In the genomic region with DNA sequence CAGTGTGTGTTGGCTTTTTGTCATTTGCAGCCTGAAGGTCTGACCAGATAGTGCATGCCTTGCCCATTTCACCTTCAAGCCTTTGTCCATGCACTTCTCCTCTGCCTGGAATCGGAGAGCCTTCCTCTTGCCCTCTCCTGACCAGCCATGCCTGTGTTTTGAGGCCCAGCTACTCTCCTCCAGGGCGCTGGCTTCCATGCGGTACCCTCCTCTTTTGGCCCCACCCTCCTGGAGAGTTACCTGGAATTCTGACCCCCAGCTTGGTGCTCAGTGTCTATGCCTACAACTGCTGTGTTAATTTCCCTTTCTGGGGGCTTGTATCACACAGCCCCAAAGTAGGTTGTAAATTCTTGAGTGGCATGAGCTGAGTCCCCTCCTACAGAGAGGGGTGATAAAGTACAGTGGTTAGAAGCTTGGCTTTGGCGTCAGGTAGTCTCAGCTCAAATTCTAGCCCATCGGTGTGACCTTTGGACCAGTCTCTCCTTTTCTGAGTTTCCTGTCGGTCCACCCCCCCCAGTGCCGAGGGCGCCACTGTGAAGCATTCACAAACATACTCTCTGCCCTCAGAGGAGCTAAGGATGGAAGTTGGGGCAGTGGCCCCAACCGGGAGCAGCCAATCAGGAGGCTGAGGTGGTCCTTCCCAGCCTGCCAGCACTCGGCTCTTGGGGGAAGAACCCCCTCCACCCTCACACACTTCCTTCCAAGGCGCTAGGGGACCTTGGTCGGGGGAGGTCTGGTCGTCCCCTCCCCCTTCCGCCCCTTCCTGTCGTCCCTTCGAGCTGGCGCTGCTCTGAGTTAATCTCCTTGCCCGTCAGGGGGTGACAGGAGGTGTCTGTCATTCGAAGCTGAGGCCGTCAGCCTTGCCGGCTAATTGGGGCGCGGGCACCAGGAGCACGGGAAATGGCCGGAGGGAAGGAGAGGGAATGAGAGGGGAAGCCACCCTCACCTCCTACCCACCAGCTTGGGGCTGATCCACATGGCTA, we compare ENCODE assay signal across 13 cellular contexts. TPM values are rescaled to one million over a fixed set of nuclear protein-coding genes. Genes with fewer than 3 reads are reported as not detected.
DNase-seq lines count a peak whose midpoint lies in the region; ATAC-seq and TF ChIP-seq lines count a peak whose summit lies in the region.
"Had no signal": no experiment of that assay in that cellular context is flagged by ENCODE, and none has a peak within 500 bp of the region (broad histone marks: within the 10 kb centered on the region; RNA-seq: fewer than 3 reads in every experiment).

No MANE protein-coding gene starts in this region.

- no peaks in the 10 kb centered on the region for H3K79me2 ChIP-seq in hepatocyte
- no peaks in the 10 kb centered on the region for H3K79me2 ChIP-seq in mammary epithelial cell (ENCODE audit: insufficient read depth, low read length)

- no peaks in the 10 kb centered on the region for H3K9me3 ChIP-seq in hepatocyte (ENCODE audit: low read depth)
- no peaks in the 10 kb centered on the region for H3K9me3 ChIP-seq in mammary epithelial cell (replicated peaks; ENCODE audit: insufficient read depth, low read length)
- H3K9me3 ChIP-seq: gastrocnemius medialis had no signal

- H3K4me1 Mint-ChIP-seq in progenitor cell of endocrine pancreas (ENCODE audit: low read depth), result peaks cover 29% of the 10 kb centered on the region

- H3K4me3 Mint-ChIP-seq in progenitor cell of endocrine pancreas (ENCODE audit: low read depth), result no peak overlapping the region

- H3K27ac ChIP-seq in hepatocyte (peak overlapping the region; percentile 86), mammary epithelial cell (ENCODE audit: insufficient read depth, low read depth, low read length) (no peak overlapping the region)
- H3K27ac ChIP-seq: gastrocnemius medialis had no signal

- dilution Hi-C loops in mammary epithelial cell (cut with HindIII; ENCODE audit: low sequenced_read_pairs), result no loop called here

- peaks cover 46% of the 10 kb centered on the region for H3K4me1 ChIP-seq in hepatocyte (ENCODE audit: insufficient read depth)
- peaks cover 17% of the 10 kb centered on the region for H3K4me1 ChIP-seq in mammary epithelial cell (ENCODE audit: insufficient read depth, low read length)

- H3K36me3 ChIP-seq in hepatocyte (replicated peaks; ENCODE audit: insufficient read depth, low read depth), result no peaks in the 10 kb centered on the region
- no peaks in the 10 kb centered on the region for H3K36me3 ChIP-seq in mammary epithelial cell (ENCODE audit: insufficient read depth, low read length)
- H3K36me3 ChIP-seq: gastrocnemius medialis had no signal

- DNase-seq in NCI-H82 treated with DMSO at 0.1 percent for 48 hours (lab: John Stamatoyannopoulos, UW; ENCODE audit: unreplicated experiment) (peak; percentile 38), hepatocyte (ENCODE audit: low spot score) (peak; percentile 81), progenitor cell of endocrine pancreas (ENCODE audit: low spot score, unreplicated experiment) (no peak), mammary epithelial cell (no peak), H4 (ENCODE audit: low spot score) (no peak)
- DNase-seq: caudate nucleus, DMS79, gastrocnemius medialis, NCI-H1092 treated with DMSO at 0.1 percent for 48 hours, nucleus accumbens had no signal

- intact Hi-C loops in mammary epithelial cell (cut with micrococcal nuclease), result no loop called here

- H2AFZ ChIP-seq in hepatocyte (peak overlapping the region; percentile 13), mammary epithelial cell (ENCODE audit: low read depth, low read length) (no peak overlapping the region)

- no TSS peak for BruUV-seq in mammary epithelial cell (replicated peaks; lab: Mats Ljungman, UMichigan)

- peak overlapping the region; percentile 59 for H3K27ac Mint-ChIP-seq in progenitor cell of endocrine pancreas

- no peaks in the 10 kb centered on the region for H3K36me3 Mint-ChIP-seq in progenitor cell of endocrine pancreas (ENCODE audit: insufficient read depth)

- TF ChIP-seq CTCF in hepatocyte (IDR thresholded peaks at IDR 0.05; ENCODE audit: poor library complexity), result no peak
- TF ChIP-seq CTCF in progenitor cell of endocrine pancreas (IDR thresholded peaks at IDR 0.05; ENCODE audit: unreplicated experiment), result no peak
- TF ChIP-seq CTCF in mammary epithelial cell (conservative IDR thresholded peaks at IDR 0.05 in 1 of 2, IDR thresholded peaks at IDR 0.05 in 1 of 2; ENCODE audit: extremely low read depth in 1 of 2, insufficient read depth in 1 of 2, low read depth in 1 of 2, low read length in 2 of 2), result no peak

- H3K4me2 ChIP-seq in hepatocyte, result peak overlapping the region; percentile 67
- H3K4me2 ChIP-seq in mammary epithelial cell (ENCODE audit: insufficient read depth, low read depth, low read length), result no peak overlapping the region

- H3K27me3 ChIP-seq in hepatocyte (no peaks in the 10 kb centered on the region), mammary epithelial cell (ENCODE audit: insufficient read depth, low read length) (no peaks in the 10 kb centered on the region)
- H3K27me3 ChIP-seq: gastrocnemius medialis had no signal

- H3K9me2 ChIP-seq in hepatocyte (replicated peaks; ENCODE audit: insufficient read depth), result no peaks in the 10 kb centered on the region

- in situ Hi-C loops in mammary epithelial cell (cut with MboI; ENCODE audit: low sequenced_read_pairs in 2 of 2), result no loop called here

- H4K20me1 ChIP-seq in hepatocyte (ENCODE audit: insufficient read depth, poor library complexity, severe bottlenecking) (no peaks in the 10 kb centered on the region), mammary epithelial cell (ENCODE audit: insufficient read depth, low read length) (no peaks in the 10 kb centered on the region)

- H3K4me3 ChIP-seq in hepatocyte (no peak overlapping the region), mammary epithelial cell (replicated peaks in 1 of 3; ENCODE audit: insufficient read depth in 1 of 3, low read depth in 2 of 3, low read length in 3 of 3) (no peak overlapping the region)
- H3K4me3 ChIP-seq: gastrocnemius medialis had no signal

- CTCF ChIA-PET in mammary epithelial cell (lab: Charles Lee; ENCODE audit: low non-redundant PET), result interaction anchor here (0.5 kb wide), 1 partner anchor 51 kb away, joined by 3 read pairs; no protein-coding TSS in a partner anchor

- 14% methylated on average over 23 of the region's 25 CpGs for WGBS in hepatocyte (ENCODE audit: low lambda C conversion rate, missing lambda C conversion rate)
- 87% methylated on average over 20 of the region's 25 CpGs for WGBS in mammary epithelial cell (ENCODE audit: low coverage, missing lambda C conversion rate)

- H3K9me3 Mint-ChIP-seq in progenitor cell of endocrine pancreas (ENCODE audit: low read depth), result no peaks in the 10 kb centered on the region

- H3K27me3 Mint-ChIP-seq in progenitor cell of endocrine pancreas, result peaks cover 3% of the 10 kb centered on the region

- ATAC-seq in GM19023 (IDR thresholded peaks at IDR 0.05; ENCODE audit: unreplicated experiment) (peak; percentile 35), GM21423 (IDR thresholded peaks at IDR 0.05; ENCODE audit: unreplicated experiment) (no peak), GM19467 (IDR thresholded peaks at IDR 0.05; ENCODE audit: unreplicated experiment) (no peak)
- ATAC-seq: gastrocnemius medialis had no signal

- H3K9ac ChIP-seq in mammary epithelial cell (ENCODE audit: insufficient read depth, low read length), result no peak overlapping the region

RNA-seq across cellular contexts. Expression of a gene that starts 52.9 kb away (rescaled TPM):
- 90.9 and 110 TPM in 2 replicates for total RNA-seq in hepatocyte
- polyA plus RNA-seq in hepatocyte, result 98.7 and 106 TPM in 2 replicates
- 79.1 and 88.2 TPM in 2 replicates for total RNA-seq in progenitor cell of endocrine pancreas
- total RNA-seq in mammary epithelial cell, result 10 to 100 TPM; 13.8 to 47.3 TPM
- 16.6 TPM for polyA plus RNA-seq in mammary epithelial cell
- 5.8 TPM for polyA minus RNA-seq in mammary epithelial cell
- 46.9 and 55.1 TPM in 2 replicates for total RNA-seq in H4 (2014; rRNA removed; shearing (Covaris generic))

Comparison
In these comparisons a context has a peak if more than half of its experiments do, and no peak if none do; other contexts are left out.
1. DNase-seq: peak in NCI-H82 treated with DMSO at 0.1 percent for 48 hours (single experiment) and hepatocyte (single experiment); none in progenitor cell of endocrine pancreas (single experiment), mammary epithelial cell (single experiment) and H4 (single experiment).